ENCODE assay signal across 13 cellular contexts in genomic region chr5:174720612-174721521, GRCh38. TPM values are rescaled to one million over a fixed set of nuclear protein-coding genes. Genes with fewer than 3 reads are reported as not detected.
DNase-seq lines count a peak whose midpoint lies in the region; ATAC-seq and TF ChIP-seq lines count a peak whose summit lies in the region.
"Had no signal": no experiment of that assay in that cellular context is flagged by ENCODE, and none has a peak within 500 bp of the region (broad histone marks: within the 10 kb centered on the region; RNA-seq: fewer than 3 reads in every experiment).

No MANE protein-coding gene starts in this region.

- peak overlapping the region; percentile 69; the same call in 1 of the 2 replicates for H2AFZ ChIP-seq in GM23338

- H3K4me2 ChIP-seq in GM23338: peak overlapping the region; percentile 91

- H3K27me3 ChIP-seq in GM23338 (ENCODE audit: insufficient read depth) (peaks cover 90% of the 10 kb centered on the region), Panc1 (ENCODE audit: control insufficient read depth, insufficient read depth, low read length) (peaks cover 14% of the 10 kb centered on the region; the same call in 1 of the 2 replicates), psoas muscle (ENCODE audit: insufficient read depth in 3 of 3, low read length in 2 of 3) (peaks cover 8 to 91% (median 37%) of the 10 kb centered on the region in 3 donors), colonic mucosa (peaks cover 65% of the 10 kb centered on the region)

- BruUV-seq in Panc1 (replicated peaks; lab: Mats Ljungman, UMichigan): no TSS peak

- TF ChIP-seq CTCF in GM23338 (conservative IDR thresholded peaks at IDR 0.05; ENCODE audit: low read depth in 2 of 2): no peak
- TF ChIP-seq CTCF in Panc1 (IDR thresholded peaks at IDR 0.05): no peak
- no peak for TF ChIP-seq CTCF in glutamatergic neuron (IDR thresholded peaks at IDR 0.05; ENCODE audit: partially characterized antibody, unreplicated experiment)
- no peak for TF ChIP-seq CTCF in psoas muscle (IDR thresholded peaks at IDR 0.05)
- no peak for TF ChIP-seq CTCF in colonic mucosa (IDR thresholded peaks at IDR 0.05)

- H3K4me3 Mint-ChIP-seq in GM23338: peak overlapping the region; percentile 66
- peak overlapping the region; percentile 81 for H3K4me3 Mint-ChIP-seq in glutamatergic neuron (ENCODE audit: unreplicated experiment)
- H3K4me3 Mint-ChIP-seq: activated CD4-positive, alpha-beta T cell treated with anti-CD3 and anti-CD28 coated beads, Interleukin-2, amount 10 ng/mL, durations not matched to agents 7 days and 5 days; activated naive CD8-positive, alpha-beta T cell treated with anti-CD3 and anti-CD28 coated beads for 36 hours had no signal

- POLR2A ChIA-PET in Panc1 (lab: Charles Lee): no interaction called here

- peak overlapping the region; percentile 58 for H3K4me3 ChIP-seq in GM23338
- H3K4me3 ChIP-seq in Panc1 (ENCODE audit: low read depth in 2 of 2, low read length in 2 of 2): peak overlapping the region; percentile 38 to 63
- H3K4me3 ChIP-seq in psoas muscle: peak overlapping the region; percentile 50
- no peak overlapping the region for H3K4me3 ChIP-seq in colonic mucosa

- in situ Hi-C loops in Panc1 (cut with HindIII; ENCODE audit: low pct_unique_long_range_greater_than_20kb, low sequenced_read_pairs): no loop called here

- H3K36me3 ChIP-seq in GM23338 (ENCODE audit: insufficient read depth) (no peaks in the 10 kb centered on the region), Panc1 (ENCODE audit: control insufficient read depth, insufficient read depth, low read length) (peaks cover 2% of the 10 kb centered on the region; the same call in 1 of the 2 replicates), psoas muscle (ENCODE audit: insufficient read depth in 1 of 2, low read depth in 1 of 2) (no peaks in the 10 kb centered on the region), colonic mucosa (no peaks in the 10 kb centered on the region)

- H3K27me3 Mint-ChIP-seq in GM23338 (ENCODE audit: insufficient read depth, low read depth, poor library complexity) (peaks cover 83% of the 10 kb centered on the region), glutamatergic neuron (ENCODE audit: unreplicated experiment) (peaks cover 24% of the 10 kb centered on the region)

- WGBS in psoas muscle, 3 donors: 2 to 3% (median 2%) methylated on average over 56 to 75 of the region's 75 CpGs

- peaks cover 30% of the 10 kb centered on the region for H3F3A ChIP-seq in GM23338 (replicated peaks; ENCODE audit: low read depth)

- no peaks in the 10 kb centered on the region for H3K9me2 ChIP-seq in GM23338 (ENCODE audit: insufficient read depth)

- H3K4me1 Mint-ChIP-seq in GM23338: peaks cover 47% of the 10 kb centered on the region
- peaks cover 25% of the 10 kb centered on the region for H3K4me1 Mint-ChIP-seq in glutamatergic neuron (ENCODE audit: low read depth, unreplicated experiment)

- no peak overlapping the region for H3K27ac Mint-ChIP-seq in GM23338
- no peak overlapping the region for H3K27ac Mint-ChIP-seq in glutamatergic neuron (ENCODE audit: unreplicated experiment)
- H3K27ac Mint-ChIP-seq: activated CD4-positive, alpha-beta T cell treated with anti-CD3 and anti-CD28 coated beads, Interleukin-2, amount 10 ng/mL, durations not matched to agents 7 days and 5 days; activated naive CD8-positive, alpha-beta T cell treated with anti-CD3 and anti-CD28 coated beads for 36 hours had no signal

- intact Hi-C loops in Panc1 (cut with micrococcal nuclease; ENCODE audit: unreplicated experiment) (loop anchor here (5.0 to 10.0 kb wide), 2 partner anchors 136 to 189 kb away; no protein-coding TSS in a partner anchor), psoas muscle (cut with DNase I) (loop anchor here in 1 of 2 donors (10.0 kb wide), 1 partner anchor 146 kb away; no protein-coding TSS in a partner anchor), colonic mucosa (cut with DNase I) (no loop called here)

- H3K9me3 Mint-ChIP-seq in GM23338 (no peaks in the 10 kb centered on the region), glutamatergic neuron (ENCODE audit: unreplicated experiment) (peaks cover 4% of the 10 kb centered on the region)

- H3K9ac ChIP-seq in colonic mucosa (ENCODE audit: low read depth in 2 of 2, low read length in 2 of 2): no peak overlapping the region

- H3K9me3 ChIP-seq in Panc1 (ENCODE audit: control insufficient read depth, insufficient read depth, low read depth, low read length) (no peaks in the 10 kb centered on the region), psoas muscle (no peaks in the 10 kb centered on the region), colonic mucosa (no peaks in the 10 kb centered on the region)

- H4K20me1 ChIP-seq in GM23338 (replicated peaks; ENCODE audit: insufficient read depth): peaks cover 21% of the 10 kb centered on the region

- H3K79me2 ChIP-seq in GM23338 (replicated peaks; ENCODE audit: insufficient read depth): no peaks in the 10 kb centered on the region

- ATAC-seq in GM23338: peak; percentile 38
- ATAC-seq in Panc1: peak; percentile 51
- ATAC-seq in psoas muscle: no peak

- H3K36me3 Mint-ChIP-seq in GM23338 (ENCODE audit: low read depth): no peaks in the 10 kb centered on the region
- no peaks in the 10 kb centered on the region for H3K36me3 Mint-ChIP-seq in glutamatergic neuron (ENCODE audit: unreplicated experiment)
- H3K36me3 Mint-ChIP-seq: activated naive CD8-positive, alpha-beta T cell treated with anti-CD3 and anti-CD28 coated beads for 36 hours had no signal

- CTCF ChIA-PET in Panc1 (lab: Charles Lee): interaction anchor here (1.0 kb wide), 1 partner anchor 301 kb away, joined by 3 read pairs; no protein-coding TSS in a partner anchor

- H3K4me1 ChIP-seq in GM23338 (ENCODE audit: insufficient read depth) (peaks cover 55% of the 10 kb centered on the region), Panc1 (ENCODE audit: control insufficient read depth, insufficient read depth, low read length) (peaks cover 32% of the 10 kb centered on the region), psoas muscle (peaks cover 3% of the 10 kb centered on the region), colonic mucosa (no peaks in the 10 kb centered on the region)

- no peak overlapping the region for H3K27ac ChIP-seq in GM23338 (ENCODE audit: low read depth)
- H3K27ac ChIP-seq in Panc1 (ENCODE audit: low read length): no peak overlapping the region
- H3K27ac ChIP-seq in psoas muscle: no peak overlapping the region
- no peak overlapping the region for H3K27ac ChIP-seq in colonic mucosa

- DNase-seq in GM23338 (ENCODE audit: low spot score) (peak; percentile 80), Panc1 (ENCODE audit: low read depth, low spot score) (no peak), glutamatergic neuron (peak; percentile 59), psoas muscle (no peak), DMS79 (lab: John Stamatoyannopoulos, UW) (no peak), colonic mucosa (no peak), SHP77 (lab: John Stamatoyannopoulos, UW) (no peak)
- no peak for DNase-seq in NK-92 treated with Interleukin-12 subunit alpha and Interleukin-12 subunit beta, amount 100 ng/mL, for 24 hours (lab: John Stamatoyannopoulos, UW)
- DNase-seq: activated CD4-positive, alpha-beta T cell treated with anti-CD3 and anti-CD28 coated beads, Interleukin-2, amount 10 ng/mL, durations not matched to agents 7 days and 5 days; activated naive CD8-positive, alpha-beta T cell treated with anti-CD3 and anti-CD28 coated beads for 36 hours; DMS153; stimulated activated CD8-positive, alpha-beta memory T cell treated with anti-CD3 and anti-CD28 coated beads, Interleukin-4, amount 100 ng/mL, for 48 hours had no signal

TF ChIP-seq in GM23338, 12 proteins besides CTCF, POLR2A, EP300 and RAD21:
- TF ChIP-seq STAT1 (IDR thresholded peaks at IDR 0.05; ENCODE audit: unreplicated experiment) (no peak), NANOG (IDR thresholded peaks at IDR 0.05; ENCODE audit: borderline replicate concordance) (no peak), POLR2AphosphoS5 (IDR thresholded peaks at IDR 0.05; ENCODE audit: low read depth) (no peak), EZH2 (IDR thresholded peaks at IDR 0.05; ENCODE audit: low read depth, unreplicated experiment) (peak; percentile 58), REST (IDR thresholded peaks at IDR 0.05; ENCODE audit: unreplicated experiment) (no peak)

RNA-seq across cellular contexts. Expression of gene MSX2, which starts 3.5 kb away (rescaled TPM):
- 0.17 and 0.62 TPM in 2 replicates for total RNA-seq in GM23338 (2014; rRNA removed; shearing (Covaris generic))
- polyA plus RNA-seq in GM23338 (2016; fragmentation: Nextera tagmentation; extraction: Ambion mirVana) (0.37 and 0.47 TPM in 2 replicates), psoas muscle (1 to 10 TPM in 2 of 3 donors, under 1 TPM in 1; 0.90 to 1.4 (median 1.2) TPM)
- total RNA-seq in Panc1 (2021; ENCODE audit: unreplicated experiment) (8.5 TPM), glutamatergic neuron (ENCODE audit: unreplicated experiment) (not detected), psoas muscle (1 to 10 TPM; 1.6 to 3.6 (median 2.0) TPM), colonic mucosa (under 1 TPM; 0.17 to 0.88 TPM)
- polyA plus RNA-seq in Panc1 (2012; ENCODE audit: insufficient read length): 9.8 TPM
- total RNA-seq: activated naive CD8-positive, alpha-beta T cell treated with anti-CD3 and anti-CD28 coated beads for 36 hours; endothelial cell of umbilical vein had no signal
- polyA plus RNA-seq: endothelial cell of umbilical vein had no signal

Comparison
In these comparisons a context has a peak if more than half of its experiments do, and no peak if none do; other contexts are left out.
1. ATAC-seq: peak in GM23338 (single experiment) and Panc1 (single experiment); none in psoas muscle (0 of 4).
2. DNase-seq: peak in GM23338 (single experiment) and glutamatergic neuron (single experiment); none in Panc1 (single experiment), psoas muscle (0 of 2), NK-92 treated with Interleukin-12 subunit alpha and Interleukin-12 subunit beta, amount 100 ng/mL, for 24 hours (single experiment), DMS79 (single experiment), colonic mucosa (single experiment) and SHP77 (0 of 2).